In the genomic region with DNA sequence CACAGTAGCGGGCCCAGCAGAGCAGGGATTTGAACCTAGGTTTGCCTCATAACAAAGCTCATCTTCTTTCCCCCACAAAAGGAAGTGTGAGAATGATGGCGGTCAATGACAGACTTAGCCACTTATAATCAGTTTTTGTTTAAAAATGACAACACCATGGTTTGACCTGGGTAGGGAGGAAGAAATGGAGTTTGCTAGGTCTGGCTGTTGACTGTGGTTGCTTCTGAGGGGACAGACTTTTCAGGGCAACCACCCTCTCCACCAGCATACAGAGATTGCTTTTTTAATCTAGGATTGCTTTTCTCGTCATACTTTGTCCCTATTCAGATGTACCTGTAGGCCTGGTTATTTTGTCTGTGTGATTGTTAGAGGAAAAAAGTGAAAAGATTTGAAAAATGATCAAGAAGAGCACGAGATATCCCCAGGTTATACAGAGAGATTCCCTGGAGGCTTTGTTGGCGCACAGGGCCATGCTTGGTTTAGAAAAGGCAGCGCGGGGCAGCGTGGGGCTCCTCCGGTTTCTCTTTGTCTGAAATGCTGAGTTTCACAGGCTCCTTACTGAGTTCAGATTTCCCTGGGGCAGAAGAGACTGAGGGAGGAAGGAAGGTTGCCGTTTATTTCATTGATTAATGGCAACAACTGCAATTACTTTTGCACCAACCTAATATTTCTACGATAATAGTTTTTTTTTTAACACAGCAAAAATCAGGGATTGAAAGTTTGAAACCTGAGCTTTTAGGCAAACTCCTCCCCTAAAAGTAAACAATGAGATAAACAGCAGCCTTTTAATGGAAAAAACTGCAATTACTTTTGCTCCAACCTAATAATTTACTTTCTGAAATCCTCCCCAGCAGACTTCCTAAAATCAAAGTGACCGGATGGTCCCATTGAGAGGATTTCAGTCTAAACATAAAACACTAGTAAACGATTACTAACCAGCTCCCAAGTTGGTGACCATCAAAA, we compare ENCODE assay signal across 1 cellular context.
TF ChIP-seq lines count a peak whose summit lies in the region.

No MANE protein-coding gene starts in this region.

TF ChIP-seq in WTC11, 78 proteins besides CTCF, POLR2A, EP300 and RAD21 (continued from another document):
- TF ChIP-seq ZNF416 (CRISPR knock-in tag; IDR thresholded peaks at IDR 0.05) (no peak), TEAD1 (CRISPR knock-in tag; IDR thresholded peaks at IDR 0.05) (no peak)
- TF ChIP-seq, protein P1, sequence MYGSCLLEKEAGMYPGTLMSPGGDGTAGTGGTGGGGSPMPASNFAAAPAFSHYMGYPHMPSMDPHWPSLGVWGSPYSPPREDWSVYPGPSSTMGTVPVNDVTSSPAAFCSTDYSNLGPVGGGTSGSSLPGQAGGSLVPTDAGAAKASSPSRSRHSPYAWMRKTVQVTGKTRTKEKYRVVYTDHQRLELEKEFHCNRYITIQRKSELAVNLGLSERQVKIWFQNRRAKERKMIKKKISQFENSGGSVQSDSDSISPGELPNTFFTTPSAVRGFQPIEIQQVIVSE (CRISPR knock-in tag; IDR thresholded peaks at IDR 0.05; ENCODE audit: borderline replicate concordance) = no peak
- TF ChIP-seq, protein P2, sequence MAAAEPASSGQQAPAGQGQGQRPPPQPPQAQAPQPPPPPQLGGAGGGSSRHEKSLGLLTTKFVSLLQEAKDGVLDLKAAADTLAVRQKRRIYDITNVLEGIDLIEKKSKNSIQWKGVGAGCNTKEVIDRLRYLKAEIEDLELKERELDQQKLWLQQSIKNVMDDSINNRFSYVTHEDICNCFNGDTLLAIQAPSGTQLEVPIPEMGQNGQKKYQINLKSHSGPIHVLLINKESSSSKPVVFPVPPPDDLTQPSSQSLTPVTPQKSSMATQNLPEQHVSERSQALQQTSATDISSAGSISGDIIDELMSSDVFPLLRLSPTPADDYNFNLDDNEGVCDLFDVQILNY (CRISPR knock-in tag; IDR thresholded peaks at IDR 0.05) = no peak
- TF ChIP-seq, protein P3, sequence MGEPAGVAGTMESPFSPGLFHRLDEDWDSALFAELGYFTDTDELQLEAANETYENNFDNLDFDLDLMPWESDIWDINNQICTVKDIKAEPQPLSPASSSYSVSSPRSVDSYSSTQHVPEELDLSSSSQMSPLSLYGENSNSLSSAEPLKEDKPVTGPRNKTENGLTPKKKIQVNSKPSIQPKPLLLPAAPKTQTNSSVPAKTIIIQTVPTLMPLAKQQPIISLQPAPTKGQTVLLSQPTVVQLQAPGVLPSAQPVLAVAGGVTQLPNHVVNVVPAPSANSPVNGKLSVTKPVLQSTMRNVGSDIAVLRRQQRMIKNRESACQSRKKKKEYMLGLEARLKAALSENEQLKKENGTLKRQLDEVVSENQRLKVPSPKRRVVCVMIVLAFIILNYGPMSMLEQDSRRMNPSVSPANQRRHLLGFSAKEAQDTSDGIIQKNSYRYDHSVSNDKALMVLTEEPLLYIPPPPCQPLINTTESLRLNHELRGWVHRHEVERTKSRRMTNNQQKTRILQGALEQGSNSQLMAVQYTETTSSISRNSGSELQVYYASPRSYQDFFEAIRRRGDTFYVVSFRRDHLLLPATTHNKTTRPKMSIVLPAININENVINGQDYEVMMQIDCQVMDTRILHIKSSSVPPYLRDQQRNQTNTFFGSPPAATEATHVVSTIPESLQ (CRISPR knock-in tag; IDR thresholded peaks at IDR 0.05) = no peak
